30 cellular contexts compared by ENCODE assay signal in genomic region chr6:162917506-162917905, GRCh38.
A peak's percentile ranks its signal among the peaks of the same experiment; 100 is the strongest.
DNase-seq lines count a peak whose midpoint lies in the region; ATAC-seq, FAIRE-seq and TF ChIP-seq lines count a peak whose summit lies in the region.
"Had no signal": no experiment of that assay in that cellular context is flagged by ENCODE, and none has a peak within 500 bp of the region (broad histone marks: within the 10 kb centered on the region; RNA-seq: fewer than 3 reads in every experiment).

No MANE protein-coding gene starts in this region.

- peaks cover 6% of the 10 kb centered on the region for H3K9me3 Mint-ChIP-seq in neural crest cell
- peaks cover 5% of the 10 kb centered on the region for H3K9me3 Mint-ChIP-seq in natural killer cell treated with Interleukin-12 subunit alpha and Interleukin-12 subunit beta and Interleukin-15 and Interleukin-18, amount 100 ng/mL, for 72 hours
- H3K9me3 Mint-ChIP-seq: activated CD4-positive, alpha-beta T cell treated with anti-CD3 and anti-CD28 coated beads, Interleukin-2, amount 10 ng/mL, durations not matched to agents 24 days and 14 days; endodermal cell had no signal

- H3K4me1 ChIP-seq in pancreas = no peaks in the 10 kb centered on the region
- H3K4me1 ChIP-seq: A549, BLaER1, spleen, transverse colon had no signal

- no peak overlapping the region for H3K27ac ChIP-seq in pancreas
- H3K27ac ChIP-seq: A549, BLaER1, spleen, transverse colon, WERI-Rb-1 had no signal

- H3K4me3 Mint-ChIP-seq in neural crest cell = no peak overlapping the region
- H3K4me3 Mint-ChIP-seq in natural killer cell treated with Interleukin-12 subunit alpha and Interleukin-12 subunit beta and Interleukin-15 and Interleukin-18, amount 100 ng/mL, for 72 hours = no peak overlapping the region
- H3K4me3 Mint-ChIP-seq: activated CD4-positive, alpha-beta T cell treated with anti-CD3 and anti-CD28 coated beads, Interleukin-2, amount 10 ng/mL, durations not matched to agents 24 days and 14 days; activated T-cell treated with anti-CD3 and anti-CD28 coated beads, Interleukin-2, amount 50 U/mL, for 4 hours; endodermal cell; naive thymus-derived CD8-positive, alpha-beta T cell had no signal

- H3K36me3 Mint-ChIP-seq in neural crest cell (ENCODE audit: low read depth) = peaks cover 2% of the 10 kb centered on the region
- H3K36me3 Mint-ChIP-seq in natural killer cell treated with Interleukin-12 subunit alpha and Interleukin-12 subunit beta and Interleukin-15 and Interleukin-18, amount 100 ng/mL, for 72 hours = no peaks in the 10 kb centered on the region

- H3K4me3 ChIP-seq in choroid plexus epithelial cell (ENCODE audit: low read depth, low read length) = no peak overlapping the region
- H3K4me3 ChIP-seq in pancreas = no peak overlapping the region
- H3K4me3 ChIP-seq: A549, BLaER1, spleen, transverse colon had no signal

- H3K27ac Mint-ChIP-seq in neural crest cell (ENCODE audit: unreplicated experiment) = peak overlapping the region; percentile 57
- H3K27ac Mint-ChIP-seq in natural killer cell treated with Interleukin-12 subunit alpha and Interleukin-12 subunit beta and Interleukin-15 and Interleukin-18, amount 100 ng/mL, for 72 hours = no peak overlapping the region
- H3K27ac Mint-ChIP-seq: activated CD4-positive, alpha-beta T cell treated with anti-CD3 and anti-CD28 coated beads, Interleukin-2, amount 10 ng/mL, durations not matched to agents 24 days and 14 days; endodermal cell; naive thymus-derived CD8-positive, alpha-beta T cell had no signal

- TF ChIP-seq CTCF in choroid plexus epithelial cell (conservative IDR thresholded peaks at IDR 0.05; ENCODE audit: low read depth, low read length) = no peak
- no peak for TF ChIP-seq CTCF in neural crest cell (conservative IDR thresholded peaks at IDR 0.05)
- TF ChIP-seq CTCF in pancreas (IDR thresholded peaks at IDR 0.05) = no peak

- no peaks in the 10 kb centered on the region for H3K27me3 ChIP-seq in pancreas
- H3K27me3 ChIP-seq: BLaER1, spleen, transverse colon had no signal

- no peaks in the 10 kb centered on the region for H3K9me3 ChIP-seq in pancreas
- H3K9me3 ChIP-seq: A549, BLaER1, transverse colon had no signal

- in situ Hi-C loops in G401 (cut with HindIII; ENCODE audit: low sequenced_read_pairs) = no loop called here

- no peaks in the 10 kb centered on the region for H3K27me3 Mint-ChIP-seq in neural crest cell (ENCODE audit: low read depth)
- no peaks in the 10 kb centered on the region for H3K27me3 Mint-ChIP-seq in natural killer cell treated with Interleukin-12 subunit alpha and Interleukin-12 subunit beta and Interleukin-15 and Interleukin-18, amount 100 ng/mL, for 72 hours
- H3K27me3 Mint-ChIP-seq: activated CD4-positive, alpha-beta T cell treated with anti-CD3 and anti-CD28 coated beads, Interleukin-2, amount 10 ng/mL, durations not matched to agents 24 days and 14 days had no signal

- 43 to 93% methylated on average over 1 of the region's 1 CpG for WGBS in pancreas, 2 donors

- peak; percentile 49 for DNase-seq in AG20443 (ENCODE audit: low spot score)
- peak; percentile 20 for DNase-seq in HT1080 (ENCODE audit: low read depth)
- peak; percentile 42 for DNase-seq in choroid plexus epithelial cell (ENCODE audit: low read depth)
- no peak for DNase-seq in neural crest cell (ENCODE audit: low read depth, low spot score)
- no peak for DNase-seq in G401 (ENCODE audit: low spot score)
- DNase-seq in natural killer cell treated with Interleukin-12 subunit alpha and Interleukin-12 subunit beta and Interleukin-15 and Interleukin-18, amount 100 ng/mL, for 72 hours (ENCODE audit: low spot score) = no peak
- no peak for DNase-seq in pancreas
- DNase-seq: activated CD4-positive, alpha-beta T cell treated with anti-CD3 and anti-CD28 coated beads, Interleukin-2, amount 10 ng/mL, durations not matched to agents 24 days and 14 days; activated T-cell treated with anti-CD3 and anti-CD28 coated beads, Interleukin-2, amount 50 U/mL, for 4 hours; cortex of kidney; DND-41; endodermal cell; KBM-7; MM.1S; naive thymus-derived CD8-positive, alpha-beta T cell; NCI-H2029; NCI-H2227 treated with DMSO at 0.1 percent for 48 hours; NCI-H526 treated with DMSO at 0.1 percent for 48 hours; retina; SHP77 treated with DMSO at 0.1 percent for 48 hours; spleen; T1000; transverse colon; WERI-Rb-1 had no signal

- no peak for ATAC-seq in natural killer cell treated with Interleukin-12 subunit alpha and Interleukin-12 subunit beta and Interleukin-15 and Interleukin-18, amount 100 ng/mL, for 72 hours
- ATAC-seq in pancreas = no peak
- ATAC-seq in GM18519 (IDR thresholded peaks at IDR 0.05; ENCODE audit: low FRiP score, unreplicated experiment) = no peak
- ATAC-seq: A549; activated T-cell treated with anti-CD3 and anti-CD28 coated beads, Interleukin-2, amount 50 U/mL, for 4 hours; esophagus mucosa; naive thymus-derived CD8-positive, alpha-beta T cell had no signal

- intact Hi-C loops in pancreas (cut with DNase I) = no loop called here

- no peaks in the 10 kb centered on the region for H3K36me3 ChIP-seq in pancreas
- H3K36me3 ChIP-seq: BLaER1, spleen, transverse colon, WERI-Rb-1 had no signal

- no peaks in the 10 kb centered on the region for H3K4me1 Mint-ChIP-seq in neural crest cell
- H3K4me1 Mint-ChIP-seq in natural killer cell treated with Interleukin-12 subunit alpha and Interleukin-12 subunit beta and Interleukin-15 and Interleukin-18, amount 100 ng/mL, for 72 hours (ENCODE audit: low read depth in 2 of 2) = no peaks in the 10 kb centered on the region
- H3K4me1 Mint-ChIP-seq: activated CD4-positive, alpha-beta T cell treated with anti-CD3 and anti-CD28 coated beads, Interleukin-2, amount 10 ng/mL, durations not matched to agents 24 days and 14 days; endodermal cell; naive thymus-derived CD8-positive, alpha-beta T cell had no signal

- no peak for FAIRE-seq in pancreas (lab: Jason Lieb, UNC)
- FAIRE-seq: A549, HTR-8/SVneo, keratinocyte had no signal

Comparison
In these comparisons a context has a peak if more than half of its experiments do, and no peak if none do; other contexts are left out.
1. DNase-seq: peak in AG20443 (single experiment), HT1080 (single experiment) and choroid plexus epithelial cell (single experiment); none in neural crest cell (single experiment), G401 (single experiment), natural killer cell treated with Interleukin-12 subunit alpha and Interleukin-12 subunit beta and Interleukin-15 and Interleukin-18, amount 100 ng/mL, for 72 hours (single experiment) and pancreas (0 of 6).